12 cellular contexts compared by ENCODE assay signal in the genomic region with DNA sequence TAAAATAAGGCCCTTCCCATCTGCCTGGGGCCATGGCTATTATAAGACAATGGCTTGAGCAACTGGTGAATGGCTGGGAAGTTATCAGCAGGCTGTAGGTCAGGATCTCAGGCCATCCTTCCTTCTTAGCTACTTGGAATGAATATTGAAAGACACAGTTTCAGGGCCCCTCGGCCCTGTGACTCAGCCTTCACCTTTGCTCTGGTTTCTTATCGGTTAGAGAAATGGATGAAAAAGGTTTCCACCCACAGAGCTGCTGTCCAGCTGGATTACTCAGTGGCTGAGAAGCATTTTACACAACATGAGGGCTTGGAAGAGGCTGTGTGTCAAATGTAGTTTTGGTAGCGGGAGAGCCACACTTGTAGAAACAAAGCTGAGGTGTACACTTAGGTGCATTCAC. TPM values are rescaled to one million over a fixed set of nuclear protein-coding genes. Genes with fewer than 3 reads are reported as not detected.
DNase-seq lines count a peak whose midpoint lies in the region; ATAC-seq and TF ChIP-seq lines count a peak whose summit lies in the region.
"Had no signal": no experiment of that assay in that cellular context is flagged by ENCODE, and none has a peak within 500 bp of the region (broad histone marks: within the 10 kb centered on the region; RNA-seq: fewer than 3 reads in every experiment).

No MANE protein-coding gene starts in this region.

- H4K5ac ChIP-seq in H9 (ENCODE audit: insufficient read length, low read depth, low read length): no peak overlapping the region

- H3K27me3 Mint-ChIP-seq in H9 (ENCODE audit: low read depth): no peaks in the 10 kb centered on the region
- H3K27me3 Mint-ChIP-seq: central memory CD8-positive, alpha-beta T cell had no signal

- H3K18ac ChIP-seq in H9 (ENCODE audit: insufficient read length, low read depth, low read length): no peak overlapping the region

- H3K27ac Mint-ChIP-seq in H9: peak overlapping the region in 1 of 3 experiments; percentile 14; a peak in 1 of 7 replicates

- no peak overlapping the region for H3T11ph ChIP-seq in H9 (ENCODE audit: low read length)

- no peak overlapping the region for H2BK15ac ChIP-seq in H9 (ENCODE audit: low read depth, low read length)

- H3K4me3 Mint-ChIP-seq in H9: no peak overlapping the region
- H3K4me3 Mint-ChIP-seq: central memory CD8-positive, alpha-beta T cell had no signal

- no peak overlapping the region for H3K23ac ChIP-seq in H9 (ENCODE audit: insufficient read length, low read depth, low read length)

- H3K56ac ChIP-seq in H9 (ENCODE audit: insufficient read length, low read depth, low read length): no peak overlapping the region

- H3K4me1 Mint-ChIP-seq in H9: no peaks in the 10 kb centered on the region

- no peaks in the 10 kb centered on the region for H3K9me3 ChIP-seq in H9 (ENCODE audit: control insufficient read depth, low read depth, low read length)

- DNase-seq in activated CD4-positive, alpha-beta T cell treated with anti-CD3 and anti-CD28 coated beads, Interleukin-2, amount 50 U/mL, for 48 hours: peak; percentile 27 to 35
- DNase-seq in activated CD4-positive, alpha-beta T cell treated with anti-CD3 and anti-CD28 coated beads, Interleukin-2, amount 50 U/mL, for 4 hours: no peak
- DNase-seq in SK-MEL-5 (ENCODE audit: low read depth, low spot score): peak; percentile 6
- DNase-seq in glomerular visceral epithelial cell (ENCODE audit: extremely low spot score): peak; percentile 13
- DNase-seq in stimulated activated naive CD8-positive, alpha-beta T cell treated with anti-CD3 and anti-CD28 coated beads, Interleukin-15, Interleukin-2, amounts not matched to agents 100 U/mL and 50 U/mL, for 24 hours: peak; percentile 42
- DNase-seq in H9: no peak
- DNase-seq: NCI-H1694 treated with DMSO at 0.1 percent for 48 hours, T1000 had no signal

- no peak overlapping the region for H4K91ac ChIP-seq in H9 (ENCODE audit: insufficient read length, low read depth, low read length)

- H2AK5ac ChIP-seq in H9 (ENCODE audit: insufficient read length, low read length): no peak overlapping the region

- ATAC-seq in stimulated activated naive CD8-positive, alpha-beta T cell treated with anti-CD3 and anti-CD28 coated beads, Interleukin-15, Interleukin-2, amounts not matched to agents 100 U/mL and 50 U/mL, for 24 hours: peak; percentile 84
- no peak for ATAC-seq in HG02938 (IDR thresholded peaks at IDR 0.05; ENCODE audit: unreplicated experiment)
- ATAC-seq in GM18502 (IDR thresholded peaks at IDR 0.05; ENCODE audit: poor library complexity, unreplicated experiment): no peak
- ATAC-seq: GM12878 had no signal

- in situ Hi-C loops in SK-MEL-5 (cut with HindIII; ENCODE audit: low pct_unique_long_range_greater_than_20kb, low sequenced_read_pairs): no loop called here

- H3K9me3 Mint-ChIP-seq in H9: no peaks in the 10 kb centered on the region; a peak in 1 of 5 replicates
- H3K9me3 Mint-ChIP-seq: central memory CD8-positive, alpha-beta T cell had no signal

- H4K20me1 ChIP-seq in H9 (ENCODE audit: control insufficient read depth, insufficient read depth, insufficient read length): no peaks in the 10 kb centered on the region

- H3K79me1 ChIP-seq in H9 (ENCODE audit: insufficient read depth, low read depth, low read length, poor library complexity, severe bottlenecking): no peaks in the 10 kb centered on the region

- TF ChIP-seq CTCF in H9 (conservative IDR thresholded peaks at IDR 0.05): no peak

- H3K79me2 ChIP-seq in H9 (ENCODE audit: insufficient read depth, low read length): no peaks in the 10 kb centered on the region

- no peak overlapping the region for H2BK20ac ChIP-seq in H9 (ENCODE audit: low read depth, low read length, poor library complexity, severe bottlenecking)

- no CpG with 5 or more reads among the region's 3 CpGs for WGBS in H9 (ENCODE audit: extremely low coverage, insufficient read length, low lambda C conversion rate)

- no peaks in the 10 kb centered on the region for H3K23me2 ChIP-seq in H9 (ENCODE audit: insufficient read length, low read depth, low read length, poor library complexity, severe bottlenecking)

- no peak overlapping the region for H2BK120ac ChIP-seq in H9 (ENCODE audit: low read depth, low read length, poor library complexity, severe bottlenecking)

- H3K14ac ChIP-seq in H9 (ENCODE audit: insufficient read depth, low read length): no peak overlapping the region

- H3K4ac ChIP-seq in H9 (ENCODE audit: low read depth, low read length): no peak overlapping the region

- H3K4me1 ChIP-seq in H9 (ENCODE audit: insufficient read depth, low read length): no peaks in the 10 kb centered on the region

- no peak overlapping the region for H2BK5ac ChIP-seq in H9 (ENCODE audit: insufficient read length, low read length)

- H2AFZ ChIP-seq in H9 (ENCODE audit: low read length): no peak overlapping the region

- H2BK12ac ChIP-seq in H9 (ENCODE audit: insufficient read length, low read depth, low read length): no peak overlapping the region

- no peak overlapping the region for H3K4me2 ChIP-seq in H9 (ENCODE audit: insufficient read depth, insufficient read length, low read length)

- no peak overlapping the region for H3K9ac ChIP-seq in H9 (ENCODE audit: extremely low read depth, insufficient read length, low read length)

- no peaks in the 10 kb centered on the region for H3K27me3 ChIP-seq in H9 (ENCODE audit: insufficient read depth, low read length)

- H3K36me3 Mint-ChIP-seq in H9 (ENCODE audit: insufficient read depth in 1 of 3, low read depth in 3 of 3): no peaks in the 10 kb centered on the region

- H4K8ac ChIP-seq in H9 (replicated peaks; ENCODE audit: insufficient read length, low read depth, low read length): no peak overlapping the region

- no peak overlapping the region for H3K27ac ChIP-seq in H9 (ENCODE audit: insufficient read length, low read depth, low read length)

RNA-seq across cellular contexts. Expression of a gene that starts 9.4 kb away (rescaled TPM):
- total RNA-seq in SK-MEL-5 (2014; rRNA removed; shearing (Covaris generic)): 0.11 and 0.26 TPM in 2 replicates
- 0.14 and 0.44 TPM in 2 replicates for polyA plus RNA-seq in SK-MEL-5 (2015; cell fraction: cytosol; rRNA removed)
- polyA plus RNA-seq in SK-MEL-5 (2015; cell fraction: nucleus; rRNA removed): 0.11 TPM in 1 of 2 replicates, not detected in the other
- not detected in 2 replicates for total RNA-seq in H9 (2021)

Comparison
In these comparisons a context has a peak if more than half of its experiments do, and no peak if none do; other contexts are left out.
1. DNase-seq: peak in activated CD4-positive, alpha-beta T cell treated with anti-CD3 and anti-CD28 coated beads, Interleukin-2, amount 50 U/mL, for 48 hours (2 of 2), SK-MEL-5 (single experiment), glomerular visceral epithelial cell (single experiment) and stimulated activated naive CD8-positive, alpha-beta T cell treated with anti-CD3 and anti-CD28 coated beads, Interleukin-15, Interleukin-2, amounts not matched to agents 100 U/mL and 50 U/mL, for 24 hours (single experiment); none in activated CD4-positive, alpha-beta T cell treated with anti-CD3 and anti-CD28 coated beads, Interleukin-2, amount 50 U/mL, for 4 hours (0 of 2) and H9 (single experiment).